20 cellular contexts compared by ENCODE assay signal in genomic region chr1:109937738-109938137, GRCh38. TPM values are rescaled to one million over a fixed set of nuclear protein-coding genes. Genes with fewer than 3 reads are reported as not detected.
DNase-seq lines count a peak whose midpoint lies in the region; ATAC-seq and TF ChIP-seq lines count a peak whose summit lies in the region.
"Had no signal": no experiment of that assay in that cellular context is flagged by ENCODE, and none has a peak within 500 bp of the region (broad histone marks: within the 10 kb centered on the region; RNA-seq: fewer than 3 reads in every experiment).

No MANE protein-coding gene starts in this region.

- no peak overlapping the region for H4K91ac ChIP-seq in mesenchymal stem cell (ENCODE audit: low read length)

- no peak overlapping the region for H3K23ac ChIP-seq in mesenchymal stem cell (ENCODE audit: low read length in 2 of 2)

- H2BK15ac ChIP-seq in mesenchymal stem cell (ENCODE audit: low read depth, poor library complexity, severe bottlenecking) = no peak overlapping the region

- no peaks in the 10 kb centered on the region for H3K79me1 ChIP-seq in mesenchymal stem cell (replicated peaks; ENCODE audit: low read length, poor library complexity, severe bottlenecking)

- no peaks in the 10 kb centered on the region for H3F3A ChIP-seq in GM23338 (replicated peaks; ENCODE audit: low read depth)

- no peak overlapping the region for H3K18ac ChIP-seq in mesenchymal stem cell (ENCODE audit: low read depth in 1 of 2, low read length in 2 of 2)

- H3K4me2 ChIP-seq in GM23338 (no peak overlapping the region), mesenchymal stem cell (ENCODE audit: low read length, poor library complexity, severe bottlenecking) (no peak overlapping the region)
- H3K4me2 ChIP-seq: A549; BLaER1 treated with 17β-estradiol and CSF1 and Interleukin-3, amounts not matched to agents 10 nM and 100 nM had no signal

- H3K27ac ChIP-seq in GM23338 (ENCODE audit: low read depth) (no peak overlapping the region), Panc1 (ENCODE audit: low read length) (peak overlapping the region; percentile 57), mesenchymal stem cell (ENCODE audit: low read length, poor library complexity, severe bottlenecking) (no peak overlapping the region)
- H3K27ac ChIP-seq: 22Rv1; BLaER1 treated with 17β-estradiol and CSF1 and Interleukin-3, amounts not matched to agents 10 nM and 100 nM; C4-2B had no signal

- intact Hi-C loops in Panc1 (cut with micrococcal nuclease; ENCODE audit: unreplicated experiment) = no loop called here
- intact Hi-C loops in MCF 10A (cut with micrococcal nuclease) = no loop called here

- DNase-seq in DMS53 (lab: John Stamatoyannopoulos, UW) (peak; percentile 27), DMS53 treated with DMSO at 0.1 percent for 48 hours (lab: John Stamatoyannopoulos, UW; ENCODE audit: unreplicated experiment) (no peak), GM23338 (ENCODE audit: low spot score) (peak; percentile 18), LHCN-M2 (ENCODE audit: low read depth) (peak; percentile 18), Panc1 (ENCODE audit: low read depth, low spot score) (no peak), MCF 10A (ENCODE audit: unreplicated experiment) (no peak), mesenchymal stem cell (no peak)
- DNase-seq: AML-193; Caco-2; Calu3; CD4-positive, alpha-beta T cell; CD8-positive, alpha-beta T cell; DMS79 treated with DMSO at 0.1 percent for 48 hours; GF-D8 had no signal

- peaks cover 5% of the 10 kb centered on the region; the same call in 1 of the 2 replicates for H3K9me3 ChIP-seq in Panc1 (ENCODE audit: control insufficient read depth, insufficient read depth, low read depth, low read length)
- H3K9me3 ChIP-seq in mesenchymal stem cell (ENCODE audit: control insufficient read depth, low read length) = peaks cover 10% of the 10 kb centered on the region
- H3K9me3 ChIP-seq: Caco-2 had no signal

- CTCF ChIA-PET in Panc1 (lab: Charles Lee) = no interaction called here
- CTCF ChIA-PET in MCF 10A (lab: Yijun Ruan, JAX) = no interaction called here

- H3K4me1 Mint-ChIP-seq in GM23338 = no peaks in the 10 kb centered on the region
- H3K4me1 Mint-ChIP-seq in MCF 10A (ENCODE audit: insufficient read depth, unreplicated experiment) = peaks cover 6% of the 10 kb centered on the region
- H3K4me1 Mint-ChIP-seq: B cell had no signal

- TF ChIP-seq CTCF in GM23338 (conservative IDR thresholded peaks at IDR 0.05; ENCODE audit: low read depth in 2 of 2) = no peak
- no peak for TF ChIP-seq CTCF in Panc1 (IDR thresholded peaks at IDR 0.05)
- TF ChIP-seq CTCF in MCF 10A (IDR thresholded peaks at IDR 0.05; ENCODE audit: unreplicated experiment) = no peak

- H3K27ac Mint-ChIP-seq in GM23338 = no peak overlapping the region
- no peak overlapping the region for H3K27ac Mint-ChIP-seq in MCF 10A (ENCODE audit: low read depth, unreplicated experiment)
- H3K27ac Mint-ChIP-seq: B cell; CD4-positive, alpha-beta T cell; CD8-positive, alpha-beta T cell had no signal

- H3K36me3 ChIP-seq in GM23338 (ENCODE audit: insufficient read depth) (no peaks in the 10 kb centered on the region; the same call in 1 of the 2 replicates), Panc1 (ENCODE audit: control insufficient read depth, insufficient read depth, low read length) (no peaks in the 10 kb centered on the region), mesenchymal stem cell (ENCODE audit: control insufficient read depth in 1 of 2, insufficient read depth in 2 of 2, low read depth in 1 of 2, low read length in 2 of 2) (no peaks in the 10 kb centered on the region)
- H3K36me3 ChIP-seq: BLaER1 treated with 17β-estradiol and CSF1 and Interleukin-3, amounts not matched to agents 10 nM and 100 nM had no signal

- H3K14ac ChIP-seq in mesenchymal stem cell (ENCODE audit: low read length in 2 of 2) = no peak overlapping the region

- H3K4me3 ChIP-seq in GM23338 (no peak overlapping the region), Panc1 (ENCODE audit: low read depth in 2 of 2, low read length in 2 of 2) (no peak overlapping the region), mesenchymal stem cell (ENCODE audit: insufficient read depth in 1 of 2, low read depth in 1 of 2, low read length in 2 of 2) (no peak overlapping the region)
- H3K4me3 ChIP-seq: A549; BLaER1 treated with 17β-estradiol and CSF1 and Interleukin-3, amounts not matched to agents 10 nM and 100 nM had no signal

- H3K27me3 Mint-ChIP-seq in GM23338 (ENCODE audit: insufficient read depth, low read depth, poor library complexity) (peaks cover under 1% of the 10 kb centered on the region), MCF 10A (ENCODE audit: insufficient read depth, unreplicated experiment) (no peaks in the 10 kb centered on the region)
- H3K27me3 Mint-ChIP-seq: CD4-positive, alpha-beta T cell had no signal

- no peak overlapping the region for H2BK12ac ChIP-seq in mesenchymal stem cell (ENCODE audit: low read length in 2 of 2)

- no peak overlapping the region for H2AFZ ChIP-seq in GM23338
- H2AFZ ChIP-seq in mesenchymal stem cell (ENCODE audit: low read depth, low read length) = no peak overlapping the region

- POLR2A ChIA-PET in Panc1 (lab: Charles Lee) (no interaction called here), MCF 10A (lab: Yijun Ruan, JAX) (no interaction called here)

- H2BK5ac ChIP-seq in mesenchymal stem cell (ENCODE audit: low read depth, low read length, poor library complexity, severe bottlenecking) = no peak overlapping the region

- H3K79me2 ChIP-seq in GM23338 (replicated peaks; ENCODE audit: insufficient read depth) = no peaks in the 10 kb centered on the region

- H3K9me3 Mint-ChIP-seq in GM23338 = peaks cover 26% of the 10 kb centered on the region
- H3K9me3 Mint-ChIP-seq in MCF 10A (ENCODE audit: unreplicated experiment) = peaks cover 8% of the 10 kb centered on the region

- in situ Hi-C loops in Panc1 (cut with HindIII; ENCODE audit: low pct_unique_long_range_greater_than_20kb, low sequenced_read_pairs) = no loop called here

- H2BK120ac ChIP-seq in mesenchymal stem cell (ENCODE audit: low read depth, low read length) = no peak overlapping the region

- ATAC-seq in GM23338 = no peak
- ATAC-seq in Panc1 = no peak
- no peak for ATAC-seq in HG02840 (IDR thresholded peaks at IDR 0.05; ENCODE audit: low FRiP score, unreplicated experiment)
- ATAC-seq: A549; CD8-positive, alpha-beta T cell had no signal

- no TSS peak for BruUV-seq in Panc1 (replicated peaks; lab: Mats Ljungman, UMichigan)
- BruUV-seq in MCF 10A (replicated peaks; lab: Mats Ljungman, UMichigan) = no TSS peak

- H3K4me3 Mint-ChIP-seq in GM23338 = no peak overlapping the region
- H3K4me3 Mint-ChIP-seq in MCF 10A (ENCODE audit: unreplicated experiment) = no peak overlapping the region
- H3K4me3 Mint-ChIP-seq: B cell; CD4-positive, alpha-beta T cell; CD8-positive, alpha-beta T cell had no signal

- WGBS in mesenchymal stem cell = no CpG with 5 or more reads among the region's 1 CpG

- no peak overlapping the region for H3K4ac ChIP-seq in mesenchymal stem cell (ENCODE audit: low read depth in 1 of 2, low read length in 2 of 2)

- no peaks in the 10 kb centered on the region for H3K9me2 ChIP-seq in GM23338 (ENCODE audit: insufficient read depth)

- no peak overlapping the region for H4K8ac ChIP-seq in mesenchymal stem cell (ENCODE audit: low read length)

- H3K4me1 ChIP-seq in GM23338 (ENCODE audit: insufficient read depth) = no peaks in the 10 kb centered on the region
- peaks cover 18% of the 10 kb centered on the region for H3K4me1 ChIP-seq in Panc1 (ENCODE audit: control insufficient read depth, insufficient read depth, low read length)
- H3K4me1 ChIP-seq in mesenchymal stem cell (ENCODE audit: control insufficient read depth, insufficient read depth, low read depth, low read length) = peaks cover 16% of the 10 kb centered on the region

- no peak overlapping the region for H2AK5ac ChIP-seq in mesenchymal stem cell (ENCODE audit: low read length, severe bottlenecking)

- no peaks in the 10 kb centered on the region for H3K27me3 ChIP-seq in GM23338 (ENCODE audit: insufficient read depth)
- no peaks in the 10 kb centered on the region for H3K27me3 ChIP-seq in Panc1 (ENCODE audit: control insufficient read depth, insufficient read depth, low read length)
- H3K27me3 ChIP-seq in mesenchymal stem cell (ENCODE audit: control insufficient read depth in 1 of 2, insufficient read depth in 1 of 2, low read length in 2 of 2) = no peaks in the 10 kb centered on the region
- H3K27me3 ChIP-seq: BLaER1 treated with 17β-estradiol and CSF1 and Interleukin-3, amounts not matched to agents 10 nM and 100 nM had no signal

- H3K36me3 Mint-ChIP-seq in GM23338 (ENCODE audit: low read depth) (peaks cover 9% of the 10 kb centered on the region; the same call in 2 of the 3 replicates), MCF 10A (ENCODE audit: insufficient read depth, unreplicated experiment) (no peaks in the 10 kb centered on the region)

- no peak overlapping the region for H3K9ac ChIP-seq in mesenchymal stem cell (ENCODE audit: low read length)
- H3K9ac ChIP-seq: BLaER1 treated with 17β-estradiol and CSF1 and Interleukin-3, amounts not matched to agents 10 nM and 100 nM had no signal

- no peaks in the 10 kb centered on the region for H4K20me1 ChIP-seq in GM23338 (replicated peaks; ENCODE audit: insufficient read depth)
- H4K20me1 ChIP-seq: BLaER1 treated with 17β-estradiol and CSF1 and Interleukin-3, amounts not matched to agents 10 nM and 100 nM had no signal

TF ChIP-seq in GM23338, 12 proteins besides CTCF, POLR2A, EP300 and RAD21 (continues in another document):
- no peak for TF ChIP-seq EZH2 (IDR thresholded peaks at IDR 0.05; ENCODE audit: low read depth, unreplicated experiment)
- TF ChIP-seq CREB1 (CRISPR knock-in tag; IDR thresholded peaks at IDR 0.05; ENCODE audit: low read depth) = no peak

RNA-seq across cellular contexts. Expression of gene CSF1, which starts 27.1 kb away (rescaled TPM):
- total RNA-seq in GM23338 (2014; rRNA removed; shearing (Covaris generic)) = 3.5 and 6.3 TPM in 2 replicates
- polyA plus RNA-seq in GM23338 (2016; fragmentation: Nextera tagmentation; extraction: Ambion mirVana) = 1.1 and 1.4 TPM in 2 replicates
- 42.4 and 52.8 TPM in 2 replicates for total RNA-seq in LHCN-M2 (2014; rRNA removed)
- 24.9 TPM for polyA plus RNA-seq in LHCN-M2 (2012)
- total RNA-seq in Panc1 (2021; ENCODE audit: unreplicated experiment) = 217 TPM
- polyA plus RNA-seq in Panc1 (2012; ENCODE audit: insufficient read length) = 109 TPM
- total RNA-seq in MCF 10A (2022) = 6.3 and 11.7 TPM in 2 replicates
- 111 TPM for polyA plus RNA-seq in mesenchymal stem cell (2013, experiment 1 of 2)
- polyA plus RNA-seq in mesenchymal stem cell (2013, experiment 2 of 2) = 109 TPM

RNA-seq across cellular contexts. Expression of gene AHCYL1, which starts 46.8 kb away (rescaled TPM):
- 60.4 and 63.3 TPM in 2 replicates for total RNA-seq in GM23338 (2014; rRNA removed; shearing (Covaris generic))
- polyA plus RNA-seq in GM23338 (2016; fragmentation: Nextera tagmentation; extraction: Ambion mirVana) = 65.3 and 70.0 TPM in 2 replicates
- 28.0 and 33.0 TPM in 2 replicates for total RNA-seq in LHCN-M2 (2014; rRNA removed)
- 49.7 TPM for polyA plus RNA-seq in LHCN-M2 (2012)
- total RNA-seq in Panc1 (2021; ENCODE audit: unreplicated experiment) = 174 TPM
- polyA plus RNA-seq in Panc1 (2012; ENCODE audit: insufficient read length) = 148 TPM
- 104 and 106 TPM in 2 replicates for total RNA-seq in MCF 10A (2022)
- 84.2 TPM for polyA plus RNA-seq in mesenchymal stem cell (2013, experiment 1 of 2)
- 86.4 TPM for polyA plus RNA-seq in mesenchymal stem cell (2013, experiment 2 of 2)

Comparison
In these comparisons a context has a peak if more than half of its experiments do, and no peak if none do; other contexts are left out.
1. DNase-seq: peak in DMS53 (single experiment), GM23338 (single experiment) and LHCN-M2 (single experiment); none in DMS53 treated with DMSO at 0.1 percent for 48 hours (single experiment), Panc1 (single experiment), MCF 10A (single experiment) and mesenchymal stem cell (single experiment).